ENCODE assay signal across 8 cellular contexts in genomic region chr1:165597883-165598675, GRCh38. TPM values are rescaled to one million over a fixed set of nuclear protein-coding genes. Genes with fewer than 3 reads are reported as not detected.
DNase-seq lines count a peak whose midpoint lies in the region; ATAC-seq and TF ChIP-seq lines count a peak whose summit lies in the region.

No MANE protein-coding gene starts in this region.

- BruUV-seq in IMR-90 (replicated peaks; lab: Mats Ljungman, UMichigan): no TSS peak
- BruUV-seq in OCI-LY7 (replicated peaks; lab: Mats Ljungman, UMichigan): no TSS peak

- H3K56ac ChIP-seq in IMR-90 (ENCODE audit: extremely low read depth, insufficient read depth, low read length): peak overlapping the region; percentile 66; the same call in 1 of the 2 replicates

- H2BK5ac ChIP-seq in IMR-90 (ENCODE audit: low read depth, low read length, poor library complexity, severe bottlenecking): peak overlapping the region; percentile 64

- H4K91ac ChIP-seq in IMR-90 (ENCODE audit: insufficient read depth, low read depth, low read length): peak overlapping the region; percentile 60

- peak overlapping the region; percentile 87 to 88 for H4K8ac ChIP-seq in IMR-90 (ENCODE audit: low read depth in 2 of 2, low read length in 2 of 2)

- H3K4me3 ChIP-seq in IMR-90 (ENCODE audit: insufficient read depth, low read depth, low read length): peak overlapping the region; percentile 60
- H3K4me3 ChIP-seq in OCI-LY7 (ENCODE audit: low read depth, low read length, poor library complexity, severe bottlenecking): peak overlapping the region; percentile 68
- peak overlapping the region; percentile 58 to 59 for H3K4me3 ChIP-seq in esophagus (ENCODE audit: low read depth in 1 of 2, low read length in 2 of 2)
- H3K4me3 ChIP-seq in mucosa of rectum (ENCODE audit: low read length in 2 of 2): peak overlapping the region; percentile 80 to 93

- peaks cover 3% of the 10 kb centered on the region for H3K36me3 Mint-ChIP-seq in activated T-cell treated with anti-CD3 and anti-CD28 coated beads, Interleukin-2, amount 50 U/mL, for 24 hours (ENCODE audit: low read depth)

- H4K5ac ChIP-seq in IMR-90 (ENCODE audit: low read depth, low read length): peak overlapping the region; percentile 6; the same call in 1 of the 2 replicates

- intact Hi-C loops in IMR-90 (cut with micrococcal nuclease): loop anchor here (10.0 kb wide), 1 partner anchor 483 kb away; no protein-coding TSS in a partner anchor
- intact Hi-C loops in OCI-LY7 (cut with micrococcal nuclease; ENCODE audit: unreplicated experiment): loop anchor here (2.0 kb wide), 1 partner anchor 171 kb away; the partner anchor contains the start of gene TMCO1

- H3K79me1 ChIP-seq in IMR-90 (ENCODE audit: low read depth in 1 of 2, low read length in 2 of 2): no peaks in the 10 kb centered on the region

- peak overlapping the region; percentile 95 for H3K27ac Mint-ChIP-seq in activated T-cell treated with anti-CD3 and anti-CD28 coated beads, Interleukin-2, amount 50 U/mL, for 24 hours

- H2AFZ ChIP-seq in IMR-90 (replicated peaks; ENCODE audit: low read length, poor library complexity) (peak overlapping the region; percentile 97), OCI-LY7 (ENCODE audit: low read length) (peak overlapping the region; percentile 96)

- no peak for TF ChIP-seq RAD21 in IMR-90 (IDR thresholded peaks at IDR 0.05; ENCODE audit: low read length)

- POLR2A ChIA-PET in IMR-90 (lab: Charles Lee; ENCODE audit: unreplicated experiment): no interaction called here
- POLR2A ChIA-PET in OCI-LY7 (lab: Charles Lee): interaction anchor here (0.5 to 3.7 kb wide), 11 partner anchors 11 to 316 kb away, joined by 3 to 22 read pairs (median 4); no protein-coding TSS in a partner anchor

- H4K20me1 ChIP-seq in IMR-90 (ENCODE audit: insufficient read depth, low read length) (no peaks in the 10 kb centered on the region), OCI-LY7 (ENCODE audit: insufficient read depth, low read length) (no peaks in the 10 kb centered on the region)

- H3K9me3 Mint-ChIP-seq in activated T-cell treated with anti-CD3 and anti-CD28 coated beads, Interleukin-2, amount 50 U/mL, for 24 hours: no peaks in the 10 kb centered on the region

- 0 out of 2 replicates have a peak overlapping the region, but pooled peaks have one; percentile 34 for H2BK20ac ChIP-seq in IMR-90 (ENCODE audit: low read depth, low read length)

- H3K18ac ChIP-seq in IMR-90 (ENCODE audit: low read depth, low read length): peak overlapping the region; percentile 10; the same call in 1 of the 2 replicates

- in situ Hi-C loops in IMR-90 (cut with MboI; ENCODE audit: low sequenced_read_pairs): loop anchor here (25.0 kb wide), 1 partner anchor 461 kb away; no protein-coding TSS in a partner anchor

- peak overlapping the region; percentile 48 for H2AK9ac ChIP-seq in IMR-90 (replicated peaks; ENCODE audit: low read depth, low read length, poor library complexity)

- peak overlapping the region; percentile 35 for H3K27ac ChIP-seq in IMR-90 (ENCODE audit: insufficient read depth, low read length)
- H3K27ac ChIP-seq in OCI-LY7 (ENCODE audit: low read depth, low read length, poor library complexity, severe bottlenecking): peak overlapping the region; percentile 16
- peak overlapping the region; percentile 59 to 82 for H3K27ac ChIP-seq in esophagus (ENCODE audit: low read depth in 2 of 2, low read length in 1 of 2)
- peak overlapping the region; percentile 61 to 80 for H3K27ac ChIP-seq in mucosa of rectum (ENCODE audit: low read depth in 2 of 2, low read length in 2 of 2)

- H3K36me3 ChIP-seq in IMR-90 (ENCODE audit: control insufficient read depth, insufficient read depth, low read length) (no peaks in the 10 kb centered on the region), OCI-LY7 (ENCODE audit: insufficient read depth, low read length) (no peaks in the 10 kb centered on the region), esophagus (ENCODE audit: control insufficient read depth in 2 of 2, insufficient read depth in 2 of 2, low read length in 1 of 2) (no peaks in the 10 kb centered on the region), mucosa of rectum (ENCODE audit: control insufficient read depth in 2 of 2, insufficient read depth in 2 of 2, low read length in 2 of 2) (no peaks in the 10 kb centered on the region)

- peak; percentile 95 for ATAC-seq in GM21529 (IDR thresholded peaks at IDR 0.05; ENCODE audit: unreplicated experiment)
- peak; percentile 99 for ATAC-seq in IMR-90 (ENCODE audit: low read depth)

- H3K9me1 ChIP-seq in IMR-90 (ENCODE audit: insufficient read depth, low read length): no peaks in the 10 kb centered on the region; the same call in 1 of the 2 replicates

- peak overlapping the region; percentile 86 for H3K4me3 Mint-ChIP-seq in activated T-cell treated with anti-CD3 and anti-CD28 coated beads, Interleukin-2, amount 50 U/mL, for 24 hours

- H2BK15ac ChIP-seq in IMR-90 (ENCODE audit: low read depth, low read length): peak overlapping the region; percentile 82; the same call in 2 of the 3 replicates

- peaks cover 34% of the 10 kb centered on the region for H3K4me1 Mint-ChIP-seq in activated T-cell treated with anti-CD3 and anti-CD28 coated beads, Interleukin-2, amount 50 U/mL, for 24 hours (ENCODE audit: low read depth)

- H2AK5ac ChIP-seq in IMR-90 (ENCODE audit: low read depth, low read length): peak overlapping the region; percentile 69; the same call in 1 of the 2 replicates

- CTCF ChIA-PET in IMR-90 (lab: Yijun Ruan, JAX): interaction anchor here (0.6 to 1.3 kb wide), 5 partner anchors 10 to 327 kb away, joined by 3 read pairs; no protein-coding TSS in a partner anchor
- CTCF ChIA-PET in OCI-LY7 (lab: Charles Lee; ENCODE audit: unreplicated experiment): interaction anchor here (0.8 to 1.1 kb wide), 2 partner anchors 88 to 170 kb away, joined by 3 read pairs; no protein-coding TSS in a partner anchor

- H3K27me3 Mint-ChIP-seq in activated T-cell treated with anti-CD3 and anti-CD28 coated beads, Interleukin-2, amount 50 U/mL, for 24 hours: peaks cover 33% of the 10 kb centered on the region

- peak; percentile 86 for DNase-seq in DMS 273 treated with DMSO at 0.1 percent for 48 hours (lab: John Stamatoyannopoulos, UW)
- DNase-seq in IMR-90: peak; percentile 98
- peak; percentile 97 for DNase-seq in OCI-LY7 (ENCODE audit: low spot score)
- peak; percentile 95 for DNase-seq in activated T-cell treated with anti-CD3 and anti-CD28 coated beads, Interleukin-2, amount 50 U/mL, for 24 hours
- peak; percentile 82 to 93 for DNase-seq in stimulated activated CD8-positive, alpha-beta memory T cell treated with anti-CD3 and anti-CD28 coated beads, Interleukin-4, amount 100 ng/mL, for 4 hours (ENCODE audit: low read depth in 2 of 2, low spot score in 1 of 2)

- H3K79me2 ChIP-seq in OCI-LY7 (ENCODE audit: insufficient read depth, low read depth, low read length): no peaks in the 10 kb centered on the region

- peak overlapping the region; percentile 37; the same call in 1 of the 2 replicates for H3K23ac ChIP-seq in IMR-90 (ENCODE audit: low read depth, low read length)

- H3K9ac ChIP-seq in IMR-90 (ENCODE audit: low read depth, low read length) (peak overlapping the region; percentile 72), mucosa of rectum (ENCODE audit: low read depth in 1 of 2, low read length in 2 of 2) (peak overlapping the region; percentile 82 to 86)

- peak; percentile 35; the same call in 1 of the 2 replicates for TF ChIP-seq POLR2A in IMR-90 (IDR thresholded peaks at IDR 0.05; ENCODE audit: low read depth, low read length)

- H3K27me3 ChIP-seq in IMR-90 (ENCODE audit: control insufficient read depth, insufficient read depth, low read length) (peaks cover 4% of the 10 kb centered on the region), esophagus (ENCODE audit: control insufficient read depth in 1 of 2, insufficient read depth in 2 of 2, low read length in 2 of 2) (no peaks in the 10 kb centered on the region), mucosa of rectum (ENCODE audit: control insufficient read depth in 2 of 2, insufficient read depth in 2 of 2, low read length in 2 of 2) (peaks cover 9 to 14% of the 10 kb centered on the region in 2 donors)

- dilution Hi-C loops in IMR-90 (cut with HindIII; ENCODE audit: low sequenced_read_pairs, unreplicated experiment): loop anchor here (25.0 kb wide), 1 partner anchor 211 kb away; no protein-coding TSS in a partner anchor

- H3K4me2 ChIP-seq in IMR-90 (ENCODE audit: low read depth, low read length) (peak overlapping the region; percentile 84), OCI-LY7 (ENCODE audit: low read length) (peak overlapping the region; percentile 83)

- H3K9me2 ChIP-seq in OCI-LY7 (ENCODE audit: insufficient read depth, low read length): no peaks in the 10 kb centered on the region

- H3K4ac ChIP-seq in IMR-90 (ENCODE audit: low read depth, low read length): peak overlapping the region; percentile 76

- no peaks in the 10 kb centered on the region for H3K9me3 ChIP-seq in IMR-90 (ENCODE audit: control insufficient read depth, insufficient read depth, low read length)
- H3K9me3 ChIP-seq in OCI-LY7 (ENCODE audit: low read length): no peaks in the 10 kb centered on the region
- H3K9me3 ChIP-seq in esophagus (ENCODE audit: control insufficient read depth in 2 of 2, insufficient read depth in 1 of 2, low read depth in 1 of 2, low read length in 1 of 2): no peaks in the 10 kb centered on the region
- H3K9me3 ChIP-seq in mucosa of rectum (ENCODE audit: control insufficient read depth in 2 of 2, low read length in 2 of 2): no peaks in the 10 kb centered on the region

- H3K4me1 ChIP-seq in IMR-90 (ENCODE audit: control insufficient read depth, insufficient read depth, low read length) (peaks cover 2% of the 10 kb centered on the region; the same call in 1 of the 2 replicates), OCI-LY7 (ENCODE audit: insufficient read depth, low read length, poor library complexity, severe bottlenecking) (peaks cover 31% of the 10 kb centered on the region), esophagus (ENCODE audit: control insufficient read depth in 2 of 2, insufficient read depth in 2 of 2, low read length in 1 of 2) (no peaks in the 10 kb centered on the region), mucosa of rectum (ENCODE audit: control insufficient read depth in 2 of 2, insufficient read depth in 2 of 2, low read length in 2 of 2) (peaks cover 12 to 15% of the 10 kb centered on the region in 2 donors)

- H2BK120ac ChIP-seq in IMR-90 (ENCODE audit: low read depth, low read length): peak overlapping the region; percentile 73

- peak overlapping the region; percentile 64 for H3K14ac ChIP-seq in IMR-90 (replicated peaks; ENCODE audit: low read depth, low read length)

- TF ChIP-seq CTCF in IMR-90 (conservative IDR thresholded peaks at IDR 0.05; ENCODE audit: low read depth, low read length): no peak
- no peak for TF ChIP-seq CTCF in OCI-LY7 (conservative IDR thresholded peaks at IDR 0.05; ENCODE audit: low read length)

- WGBS in IMR-90 (ENCODE audit: extremely low coverage in 2 of 2, insufficient read length in 1 of 2), 2 experiments: 0% methylated on average over 12 of the region's 38 CpGs; no CpG with 5 or more reads in 1 of the 2 experiments
- 0 to 1% methylated on average over 38 of the region's 38 CpGs for WGBS in esophagus, 2 donors

RNA-seq across cellular contexts. Expression of gene MGST3, which starts 33.0 kb away (rescaled TPM):
- total RNA-seq in IMR-90 (2012; rRNA removed) (132 and 159 TPM in 2 replicates), OCI-LY7 (2022) (115 and 124 TPM in 2 replicates)
- polyA plus RNA-seq in IMR-90 (2012; rRNA removed) (213 and 284 TPM in 2 replicates), esophagus (100 to 1,000 TPM; 100 to 148 TPM)
- polyA plus RNA-seq in IMR-90 (2012; cell fraction: cytosol; rRNA removed): 205 and 256 TPM in 2 replicates
- 46.8 and 155 TPM in 2 replicates for polyA plus RNA-seq in IMR-90 (2012; cell fraction: nucleus; rRNA removed; ENCODE audit: low replicate concordance)
- total RNA-seq in OCI-LY7 (2014; rRNA removed; shearing (Covaris generic)): 95.7 and 127 TPM in 2 replicates

RNA-seq across cellular contexts. Expression of gene LRRC52, which starts 54.3 kb away (rescaled TPM):
- total RNA-seq in IMR-90 (2012; rRNA removed) (not detected in 2 replicates), OCI-LY7 (2022) (not detected in 2 replicates)
- polyA plus RNA-seq in IMR-90 (2012; rRNA removed) (not detected in 2 replicates), esophagus (not detected)
- polyA plus RNA-seq in IMR-90 (2012; cell fraction: cytosol; rRNA removed): not detected in 2 replicates
- not detected in 2 replicates for polyA plus RNA-seq in IMR-90 (2012; cell fraction: nucleus; rRNA removed; ENCODE audit: low replicate concordance)
- not detected in 2 replicates for total RNA-seq in OCI-LY7 (2014; rRNA removed; shearing (Covaris generic))

Comparison
In these comparisons a context has a peak if more than half of its experiments do, and no peak if none do; other contexts are left out.
1. Peak in every context shown above with its lines: DNase-seq, ATAC-seq, H3K4me3 ChIP-seq and H3K27ac ChIP-seq.
2. H3K27ac ChIP-seq: peak in every context shown above with its lines; median percentile 70 in esophagus; 70 in mucosa of rectum; 35 in IMR-90; 16 in OCI-LY7.